Comparison of ENCODE assay signal across 1 cellular context in the genomic region with DNA sequence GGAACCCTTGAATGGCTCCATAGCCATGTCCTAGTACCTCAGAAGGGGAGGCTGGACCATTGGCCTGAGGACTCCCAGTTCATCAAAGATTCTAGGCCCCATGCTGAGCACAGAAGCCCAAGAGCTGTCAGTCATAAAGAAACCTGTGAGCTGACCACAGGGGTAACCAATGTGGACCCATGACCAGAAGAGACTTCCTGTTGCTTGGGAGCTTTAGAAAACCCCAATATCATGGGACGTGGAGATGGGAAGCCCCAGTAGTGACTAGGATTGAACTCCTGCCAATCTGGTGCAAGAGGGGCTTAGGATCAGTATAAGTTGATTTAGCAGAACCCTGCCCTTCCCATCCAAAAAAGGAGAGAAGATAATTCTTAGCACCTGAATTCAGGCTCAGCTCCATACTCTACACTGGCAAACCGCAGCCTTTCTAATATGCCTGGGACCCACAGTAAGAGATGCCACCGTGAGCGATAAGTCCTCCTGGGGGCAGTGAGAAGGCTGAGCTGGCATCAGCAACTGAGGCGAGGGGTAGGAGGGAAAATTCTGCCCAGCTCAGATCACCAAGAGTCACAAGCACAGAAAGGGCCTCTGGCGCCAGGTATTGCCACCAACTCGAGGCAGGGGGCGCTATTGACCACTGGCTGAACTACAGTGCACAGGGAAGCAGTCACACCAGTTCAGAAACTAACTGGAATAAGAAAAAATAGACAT.
TF ChIP-seq lines count a peak whose summit lies in the region.

No MANE protein-coding gene starts in this region.

TF ChIP-seq in GM12878, 131 proteins besides CTCF, POLR2A, EP300 and RAD21 (continued from another document and continues in another):
- peak in 1 of 2 experiments; percentile 26; a peak in 1 of 4 replicates for TF ChIP-seq ETV6 (conservative IDR thresholded peaks at IDR 0.05 in 1 of 2, IDR thresholded peaks at IDR 0.05 in 1 of 2; ENCODE audit: borderline replicate concordance in 1 of 2, low read depth in 1 of 2)
- peak; percentile 81; the same call in 1 of the 2 replicates for TF ChIP-seq SMARCA5 (IDR thresholded peaks at IDR 0.05)
- TF ChIP-seq CREM (IDR thresholded peaks at IDR 0.05; ENCODE audit: low read depth): peak; percentile 57; the same call in 1 of the 2 replicates
- peak; percentile 97 for TF ChIP-seq RUNX3 (IDR thresholded peaks at IDR 0.05; ENCODE audit: low read length)
- TF ChIP-seq, protein P1, sequence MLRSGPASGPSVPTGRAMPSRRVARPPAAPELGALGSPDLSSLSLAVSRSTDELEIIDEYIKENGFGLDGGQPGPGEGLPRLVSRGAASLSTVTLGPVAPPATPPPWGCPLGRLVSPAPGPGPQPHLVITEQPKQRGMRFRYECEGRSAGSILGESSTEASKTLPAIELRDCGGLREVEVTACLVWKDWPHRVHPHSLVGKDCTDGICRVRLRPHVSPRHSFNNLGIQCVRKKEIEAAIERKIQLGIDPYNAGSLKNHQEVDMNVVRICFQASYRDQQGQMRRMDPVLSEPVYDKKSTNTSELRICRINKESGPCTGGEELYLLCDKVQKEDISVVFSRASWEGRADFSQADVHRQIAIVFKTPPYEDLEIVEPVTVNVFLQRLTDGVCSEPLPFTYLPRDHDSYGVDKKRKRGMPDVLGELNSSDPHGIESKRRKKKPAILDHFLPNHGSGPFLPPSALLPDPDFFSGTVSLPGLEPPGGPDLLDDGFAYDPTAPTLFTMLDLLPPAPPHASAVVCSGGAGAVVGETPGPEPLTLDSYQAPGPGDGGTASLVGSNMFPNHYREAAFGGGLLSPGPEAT (IDR thresholded peaks at IDR 0.05; ENCODE audit: low read depth): peak; percentile 94
- TF ChIP-seq PAX5 (IDR thresholded peaks at IDR 0.05; ENCODE audit: borderline replicate concordance, low read depth, low read length): peak; percentile 54; the same call in 1 of the 2 replicates
- TF ChIP-seq, protein P2, sequence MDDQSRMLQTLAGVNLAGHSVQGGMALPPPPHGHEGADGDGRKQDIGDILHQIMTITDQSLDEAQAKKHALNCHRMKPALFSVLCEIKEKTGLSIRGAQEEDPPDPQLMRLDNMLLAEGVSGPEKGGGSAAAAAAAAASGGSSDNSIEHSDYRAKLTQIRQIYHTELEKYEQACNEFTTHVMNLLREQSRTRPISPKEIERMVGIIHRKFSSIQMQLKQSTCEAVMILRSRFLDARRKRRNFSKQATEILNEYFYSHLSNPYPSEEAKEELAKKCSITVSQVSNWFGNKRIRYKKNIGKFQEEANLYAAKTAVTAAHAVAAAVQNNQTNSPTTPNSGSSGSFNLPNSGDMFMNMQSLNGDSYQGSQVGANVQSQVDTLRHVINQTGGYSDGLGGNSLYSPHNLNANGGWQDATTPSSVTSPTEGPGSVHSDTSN (IDR thresholded peaks at IDR 0.05; ENCODE audit: insufficient replicate concordance, low read depth, low read length): peak; percentile 65
- no peak for TF ChIP-seq ZSCAN29 (IDR thresholded peaks at IDR 0.05)
- no peak for TF ChIP-seq RELA (IDR thresholded peaks at IDR 0.05; ENCODE audit: borderline replicate concordance, partially characterized antibody)
- TF ChIP-seq CREB1 (IDR thresholded peaks at IDR 0.05; ENCODE audit: low read depth): peak; percentile 54; the same call in 1 of the 2 replicates
- TF ChIP-seq MTA2 (IDR thresholded peaks at IDR 0.05; ENCODE audit: low read depth): peak; percentile 75
- TF ChIP-seq ZNF24 (IDR thresholded peaks at IDR 0.05): no peak; the same call in 1 of the 2 replicates
- TF ChIP-seq, protein P3, sequence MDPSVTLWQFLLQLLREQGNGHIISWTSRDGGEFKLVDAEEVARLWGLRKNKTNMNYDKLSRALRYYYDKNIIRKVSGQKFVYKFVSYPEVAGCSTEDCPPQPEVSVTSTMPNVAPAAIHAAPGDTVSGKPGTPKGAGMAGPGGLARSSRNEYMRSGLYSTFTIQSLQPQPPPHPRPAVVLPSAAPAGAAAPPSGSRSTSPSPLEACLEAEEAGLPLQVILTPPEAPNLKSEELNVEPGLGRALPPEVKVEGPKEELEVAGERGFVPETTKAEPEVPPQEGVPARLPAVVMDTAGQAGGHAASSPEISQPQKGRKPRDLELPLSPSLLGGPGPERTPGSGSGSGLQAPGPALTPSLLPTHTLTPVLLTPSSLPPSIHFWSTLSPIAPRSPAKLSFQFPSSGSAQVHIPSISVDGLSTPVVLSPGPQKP (IDR thresholded peaks at IDR 0.05; ENCODE audit: low read depth, low read length): no peak
- 0 out of 2 replicates have a peak, but pooled peaks have one; percentile 29 for TF ChIP-seq YY1 (IDR thresholded peaks at IDR 0.05; ENCODE audit: low read depth, low read length)
- TF ChIP-seq HDAC2 (IDR thresholded peaks at IDR 0.05): no peak
- TF ChIP-seq, protein P4, sequence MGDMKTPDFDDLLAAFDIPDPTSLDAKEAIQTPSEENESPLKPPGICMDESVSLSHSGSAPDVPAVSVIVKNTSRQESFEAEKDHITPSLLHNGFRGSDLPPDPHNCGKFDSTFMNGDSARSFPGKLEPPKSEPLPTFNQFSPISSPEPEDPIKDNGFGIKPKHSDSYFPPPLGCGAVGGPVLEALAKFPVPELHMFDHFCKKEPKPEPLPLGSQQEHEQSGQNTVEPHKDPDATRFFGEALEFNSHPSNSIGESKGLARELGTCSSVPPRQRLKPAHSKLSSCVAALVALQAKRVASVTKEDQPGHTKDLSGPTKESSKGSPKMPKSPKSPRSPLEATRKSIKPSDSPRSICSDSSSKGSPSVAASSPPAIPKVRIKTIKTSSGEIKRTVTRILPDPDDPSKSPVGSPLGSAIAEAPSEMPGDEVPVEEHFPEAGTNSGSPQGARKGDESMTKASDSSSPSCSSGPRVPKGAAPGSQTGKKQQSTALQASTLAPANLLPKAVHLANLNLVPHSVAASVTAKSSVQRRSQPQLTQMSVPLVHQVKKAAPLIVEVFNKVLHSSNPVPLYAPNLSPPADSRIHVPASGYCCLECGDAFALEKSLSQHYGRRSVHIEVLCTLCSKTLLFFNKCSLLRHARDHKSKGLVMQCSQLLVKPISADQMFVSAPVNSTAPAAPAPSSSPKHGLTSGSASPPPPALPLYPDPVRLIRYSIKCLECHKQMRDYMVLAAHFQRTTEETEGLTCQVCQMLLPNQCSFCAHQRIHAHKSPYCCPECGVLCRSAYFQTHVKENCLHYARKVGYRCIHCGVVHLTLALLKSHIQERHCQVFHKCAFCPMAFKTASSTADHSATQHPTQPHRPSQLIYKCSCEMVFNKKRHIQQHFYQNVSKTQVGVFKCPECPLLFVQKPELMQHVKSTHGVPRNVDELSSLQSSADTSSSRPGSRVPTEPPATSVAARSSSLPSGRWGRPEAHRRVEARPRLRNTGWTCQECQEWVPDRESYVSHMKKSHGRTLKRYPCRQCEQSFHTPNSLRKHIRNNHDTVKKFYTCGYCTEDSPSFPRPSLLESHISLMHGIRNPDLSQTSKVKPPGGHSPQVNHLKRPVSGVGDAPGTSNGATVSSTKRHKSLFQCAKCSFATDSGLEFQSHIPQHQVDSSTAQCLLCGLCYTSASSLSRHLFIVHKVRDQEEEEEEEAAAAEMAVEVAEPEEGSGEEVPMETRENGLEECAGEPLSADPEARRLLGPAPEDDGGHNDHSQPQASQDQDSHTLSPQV (IDR thresholded peaks at IDR 0.05): peak; percentile 77
- peak; percentile 90 to 93 for TF ChIP-seq IKZF2 (IDR thresholded peaks at IDR 0.05)
- no peak for TF ChIP-seq SMAD1 (IDR thresholded peaks at IDR 0.05; ENCODE audit: low read depth, partially characterized antibody)
- no peak for TF ChIP-seq SRF (IDR thresholded peaks at IDR 0.05; ENCODE audit: low read depth in 2 of 2, low read length in 2 of 2)
- peak; percentile 96 for TF ChIP-seq IKZF1 (conservative IDR thresholded peaks at IDR 0.05)
- no peak for TF ChIP-seq CEBPB (IDR thresholded peaks at IDR 0.05; ENCODE audit: borderline replicate concordance in 1 of 2, low read depth in 2 of 2, low read length in 2 of 2)
- TF ChIP-seq EGR1 (IDR thresholded peaks at IDR 0.05; ENCODE audit: borderline replicate concordance in 1 of 2, low read depth in 2 of 2, low read length in 2 of 2): no peak
- no peak for TF ChIP-seq ZNF384 (IDR thresholded peaks at IDR 0.05; ENCODE audit: borderline replicate concordance, low read depth, low read length)
- TF ChIP-seq POU2F2 (IDR thresholded peaks at IDR 0.05; ENCODE audit: borderline replicate concordance, low read depth, low read length): no peak
- TF ChIP-seq TCF7 (IDR thresholded peaks at IDR 0.05; ENCODE audit: borderline replicate concordance): no peak
- TF ChIP-seq, protein P5, sequence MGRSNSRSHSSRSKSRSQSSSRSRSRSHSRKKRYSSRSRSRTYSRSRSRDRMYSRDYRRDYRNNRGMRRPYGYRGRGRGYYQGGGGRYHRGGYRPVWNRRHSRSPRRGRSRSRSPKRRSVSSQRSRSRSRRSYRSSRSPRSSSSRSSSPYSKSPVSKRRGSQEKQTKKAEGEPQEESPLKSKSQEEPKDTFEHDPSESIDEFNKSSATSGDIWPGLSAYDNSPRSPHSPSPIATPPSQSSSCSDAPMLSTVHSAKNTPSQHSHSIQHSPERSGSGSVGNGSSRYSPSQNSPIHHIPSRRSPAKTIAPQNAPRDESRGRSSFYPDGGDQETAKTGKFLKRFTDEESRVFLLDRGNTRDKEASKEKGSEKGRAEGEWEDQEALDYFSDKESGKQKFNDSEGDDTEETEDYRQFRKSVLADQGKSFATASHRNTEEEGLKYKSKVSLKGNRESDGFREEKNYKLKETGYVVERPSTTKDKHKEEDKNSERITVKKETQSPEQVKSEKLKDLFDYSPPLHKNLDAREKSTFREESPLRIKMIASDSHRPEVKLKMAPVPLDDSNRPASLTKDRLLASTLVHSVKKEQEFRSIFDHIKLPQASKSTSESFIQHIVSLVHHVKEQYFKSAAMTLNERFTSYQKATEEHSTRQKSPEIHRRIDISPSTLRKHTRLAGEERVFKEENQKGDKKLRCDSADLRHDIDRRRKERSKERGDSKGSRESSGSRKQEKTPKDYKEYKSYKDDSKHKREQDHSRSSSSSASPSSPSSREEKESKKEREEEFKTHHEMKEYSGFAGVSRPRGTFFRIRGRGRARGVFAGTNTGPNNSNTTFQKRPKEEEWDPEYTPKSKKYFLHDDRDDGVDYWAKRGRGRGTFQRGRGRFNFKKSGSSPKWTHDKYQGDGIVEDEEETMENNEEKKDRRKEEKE (IDR thresholded peaks at IDR 0.05): no peak
- no peak for TF ChIP-seq CBX5 (IDR thresholded peaks at IDR 0.05; ENCODE audit: low read depth)
- TF ChIP-seq TAF1 (IDR thresholded peaks at IDR 0.05; ENCODE audit: borderline replicate concordance, low read depth, low read length): no peak
- TF ChIP-seq NFXL1 (IDR thresholded peaks at IDR 0.05; ENCODE audit: borderline replicate concordance): no peak
- no peak for TF ChIP-seq STAT3 (IDR thresholded peaks at IDR 0.05; ENCODE audit: low read depth, low read length)
- no peak for TF ChIP-seq GABPA (IDR thresholded peaks at IDR 0.05; ENCODE audit: low read depth)
- TF ChIP-seq FOXM1 (IDR thresholded peaks at IDR 0.05; ENCODE audit: low read depth, low read length): peak; percentile 72; the same call in 1 of the 2 replicates
- TF ChIP-seq RFX5 (IDR thresholded peaks at IDR 0.05; ENCODE audit: low read depth, low read length): no peak
- no peak for TF ChIP-seq POLR2AphosphoS5 (IDR thresholded peaks at IDR 0.05; ENCODE audit: low read length)
- no peak for TF ChIP-seq MTA3 (IDR thresholded peaks at IDR 0.05; ENCODE audit: borderline replicate concordance, low read length)
- TF ChIP-seq, protein P6, sequence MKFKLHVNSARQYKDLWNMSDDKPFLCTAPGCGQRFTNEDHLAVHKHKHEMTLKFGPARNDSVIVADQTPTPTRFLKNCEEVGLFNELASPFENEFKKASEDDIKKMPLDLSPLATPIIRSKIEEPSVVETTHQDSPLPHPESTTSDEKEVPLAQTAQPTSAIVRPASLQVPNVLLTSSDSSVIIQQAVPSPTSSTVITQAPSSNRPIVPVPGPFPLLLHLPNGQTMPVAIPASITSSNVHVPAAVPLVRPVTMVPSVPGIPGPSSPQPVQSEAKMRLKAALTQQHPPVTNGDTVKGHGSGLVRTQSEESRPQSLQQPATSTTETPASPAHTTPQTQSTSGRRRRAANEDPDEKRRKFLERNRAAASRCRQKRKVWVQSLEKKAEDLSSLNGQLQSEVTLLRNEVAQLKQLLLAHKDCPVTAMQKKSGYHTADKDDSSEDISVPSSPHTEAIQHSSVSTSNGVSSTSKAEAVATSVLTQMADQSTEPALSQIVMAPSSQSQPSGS (IDR thresholded peaks at IDR 0.05; ENCODE audit: low read length): peak; percentile 69
- no peak for TF ChIP-seq ZNF217 (IDR thresholded peaks at IDR 0.05)
- TF ChIP-seq, protein P7, sequence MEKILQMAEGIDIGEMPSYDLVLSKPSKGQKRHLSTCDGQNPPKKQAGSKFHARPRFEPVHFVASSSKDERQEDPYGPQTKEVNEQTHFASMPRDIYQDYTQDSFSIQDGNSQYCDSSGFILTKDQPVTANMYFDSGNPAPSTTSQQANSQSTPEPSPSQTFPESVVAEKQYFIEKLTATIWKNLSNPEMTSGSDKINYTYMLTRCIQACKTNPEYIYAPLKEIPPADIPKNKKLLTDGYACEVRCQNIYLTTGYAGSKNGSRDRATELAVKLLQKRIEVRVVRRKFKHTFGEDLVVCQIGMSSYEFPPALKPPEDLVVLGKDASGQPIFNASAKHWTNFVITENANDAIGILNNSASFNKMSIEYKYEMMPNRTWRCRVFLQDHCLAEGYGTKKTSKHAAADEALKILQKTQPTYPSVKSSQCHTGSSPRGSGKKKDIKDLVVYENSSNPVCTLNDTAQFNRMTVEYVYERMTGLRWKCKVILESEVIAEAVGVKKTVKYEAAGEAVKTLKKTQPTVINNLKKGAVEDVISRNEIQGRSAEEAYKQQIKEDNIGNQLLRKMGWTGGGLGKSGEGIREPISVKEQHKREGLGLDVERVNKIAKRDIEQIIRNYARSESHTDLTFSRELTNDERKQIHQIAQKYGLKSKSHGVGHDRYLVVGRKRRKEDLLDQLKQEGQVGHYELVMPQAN (conservative IDR thresholded peaks at IDR 0.05): no peak
- no peak for TF ChIP-seq ZBED1 (IDR thresholded peaks at IDR 0.05; ENCODE audit: borderline replicate concordance)
- no peak for TF ChIP-seq RAD51 (IDR thresholded peaks at IDR 0.05)
- no peak for TF ChIP-seq HCFC1 (IDR thresholded peaks at IDR 0.05; ENCODE audit: low read length)
- peak; percentile 84 for TF ChIP-seq GATAD2B (conservative IDR thresholded peaks at IDR 0.05; ENCODE audit: low read depth)
- TF ChIP-seq RBBP5 (conservative IDR thresholded peaks at IDR 0.05): no peak
- TF ChIP-seq BCL11A (IDR thresholded peaks at IDR 0.05; ENCODE audit: low read depth, low read length): peak; percentile 78
- TF ChIP-seq IRF4 (IDR thresholded peaks at IDR 0.05; ENCODE audit: low read depth, low read length): peak; percentile 60; the same call in 1 of the 2 replicates
- TF ChIP-seq NR2F1 (conservative IDR thresholded peaks at IDR 0.05): peak; percentile 50; the same call in 1 of the 2 replicates
- TF ChIP-seq, protein P8, sequence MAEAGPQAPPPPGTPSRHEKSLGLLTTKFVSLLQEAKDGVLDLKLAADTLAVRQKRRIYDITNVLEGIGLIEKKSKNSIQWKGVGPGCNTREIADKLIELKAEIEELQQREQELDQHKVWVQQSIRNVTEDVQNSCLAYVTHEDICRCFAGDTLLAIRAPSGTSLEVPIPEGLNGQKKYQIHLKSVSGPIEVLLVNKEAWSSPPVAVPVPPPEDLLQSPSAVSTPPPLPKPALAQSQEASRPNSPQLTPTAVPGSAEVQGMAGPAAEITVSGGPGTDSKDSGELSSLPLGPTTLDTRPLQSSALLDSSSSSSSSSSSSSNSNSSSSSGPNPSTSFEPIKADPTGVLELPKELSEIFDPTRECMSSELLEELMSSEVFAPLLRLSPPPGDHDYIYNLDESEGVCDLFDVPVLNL (IDR thresholded peaks at IDR 0.05; ENCODE audit: low read depth, low read length): no peak
- no peak for TF ChIP-seq KDM1A (IDR thresholded peaks at IDR 0.05; ENCODE audit: borderline replicate concordance)
- no peak for TF ChIP-seq ZZZ3 (IDR thresholded peaks at IDR 0.05; ENCODE audit: control insufficient read depth, insufficient read length, low read depth)
